Comparison of ENCODE assay signal across 8 cellular contexts in genomic region chr22:29205598-29206371, GRCh38. TPM values are rescaled to one million over a fixed set of nuclear protein-coding genes. Genes with fewer than 3 reads are reported as not detected.
DNase-seq lines count a peak whose midpoint lies in the region; ATAC-seq and TF ChIP-seq lines count a peak whose summit lies in the region.

Gene EMID1 (plus strand): TSS chr22:29205896. CDS start chr22:29206039, 143 bp downstream.

- intact Hi-C loops in left ventricle myocardium inferior (cut with micrococcal nuclease) = no loop called here

- H3K4me3 Mint-ChIP-seq in activated T-cell treated with anti-CD3 and anti-CD28 coated beads, Interleukin-2, amount 50 U/mL, for 72 hours = peak within 1 kb of the TSS; percentile 64

- peaks cover 24% of the 10 kb centered on the region for H3K4me1 ChIP-seq in left ventricle myocardium inferior

- peaks cover 49% of the 10 kb centered on the region for H3K27me3 Mint-ChIP-seq in activated T-cell treated with anti-CD3 and anti-CD28 coated beads, Interleukin-2, amount 50 U/mL, for 72 hours (ENCODE audit: low read depth)

- DNase-seq in COLO668 (lab: John Stamatoyannopoulos, UW; ENCODE audit: unreplicated experiment) = peak; percentile 35
- peak; percentile 93 for DNase-seq in H7
- DNase-seq in activated T-cell treated with anti-CD3 and anti-CD28 coated beads, Interleukin-2, amount 50 U/mL, for 72 hours = peak; percentile 33 to 40
- peak; percentile 37 for DNase-seq in left ventricle myocardium inferior
- DNase-seq in retina = peak; percentile 77
- no peak for DNase-seq in stimulated activated naive CD4-positive, alpha-beta T cell treated with Interleukin-2 at 50 U/mL for 16 hours (lab: John Stamatoyannopoulos, UW)
- no peak for DNase-seq in amniotic stem cell (lab: John Stamatoyannopoulos, UW)
- DNase-seq in SKM-1 (lab: John Stamatoyannopoulos, UW; ENCODE audit: unreplicated experiment) = no peak

- H3K36me3 ChIP-seq in H7 (replicated peaks; ENCODE audit: control insufficient read depth, insufficient read depth, low read length) (no peaks in the 10 kb centered on the region), left ventricle myocardium inferior (no peaks in the 10 kb centered on the region)

- H3K27ac Mint-ChIP-seq in activated T-cell treated with anti-CD3 and anti-CD28 coated beads, Interleukin-2, amount 50 U/mL, for 72 hours = no peak within 1 kb of the TSS

- H3K27ac ChIP-seq in left ventricle myocardium inferior (replicated peaks) = no peak within 1 kb of the TSS

- peak; percentile 12 to 28 for ATAC-seq in activated T-cell treated with anti-CD3 and anti-CD28 coated beads, Interleukin-2, amount 50 U/mL, for 72 hours (replicated peaks in 1 of 2)

- H3K4me3 ChIP-seq in H7 (ENCODE audit: insufficient read depth, low read depth, low read length) = peak within 1 kb of the TSS; percentile 74
- H3K4me3 ChIP-seq in left ventricle myocardium inferior = peak within 1 kb of the TSS; percentile 65

- peaks cover 32% of the 10 kb centered on the region for H3K4me1 Mint-ChIP-seq in activated T-cell treated with anti-CD3 and anti-CD28 coated beads, Interleukin-2, amount 50 U/mL, for 72 hours (ENCODE audit: low read depth)

- H3K27me3 ChIP-seq in H7 (ENCODE audit: control insufficient read depth, insufficient read depth, low read length) (peaks cover 11% of the 10 kb centered on the region; the same call in 1 of the 2 replicates), left ventricle myocardium inferior (ENCODE audit: low read depth) (peaks cover 15% of the 10 kb centered on the region)

- no peaks in the 10 kb centered on the region for H3K9me3 Mint-ChIP-seq in activated T-cell treated with anti-CD3 and anti-CD28 coated beads, Interleukin-2, amount 50 U/mL, for 72 hours

- peak; percentile 31 for TF ChIP-seq CTCF in left ventricle myocardium inferior (IDR thresholded peaks at IDR 0.05; ENCODE audit: borderline replicate concordance)

- no peaks in the 10 kb centered on the region for H3K9me3 ChIP-seq in left ventricle myocardium inferior (replicated peaks)

- no peaks in the 10 kb centered on the region for H3K36me3 Mint-ChIP-seq in activated T-cell treated with anti-CD3 and anti-CD28 coated beads, Interleukin-2, amount 50 U/mL, for 72 hours (ENCODE audit: insufficient read depth in 2 of 2)

RNA-seq across cellular contexts. Expression of gene EMID1, which starts in this region (rescaled TPM):
- total RNA-seq in H7 (2014; rRNA removed; shearing (Covaris generic)) = 4.5 and 5.6 TPM in 2 replicates
- total RNA-seq in activated T-cell treated with anti-CD3 and anti-CD28 coated beads, Interleukin-2, amount 50 U/mL, for 72 hours = under 1 TPM in 1 of 2 donors, not detected in 1; 0.14 TPM
- 0.74 TPM for total RNA-seq in left ventricle myocardium inferior

Comparison
In these comparisons a context has a peak if more than half of its experiments do, and no peak if none do; other contexts are left out.
1. Peak in DNase-seq and ATAC-seq in activated T-cell treated with anti-CD3 and anti-CD28 coated beads, Interleukin-2, amount 50 U/mL, for 72 hours; RNA of the gene not detected or under 1 TPM.
2. Peak in DNase-seq and H3K4me3 ChIP-seq in left ventricle myocardium inferior; RNA of the gene not detected or under 1 TPM.
3. DNase-seq: peak in COLO668 (single experiment), H7 (single experiment) and retina (single experiment); none in stimulated activated naive CD4-positive, alpha-beta T cell treated with Interleukin-2 at 50 U/mL for 16 hours (single experiment), amniotic stem cell (single experiment) and SKM-1 (single experiment).